19 cellular contexts compared by ENCODE assay signal in the genomic region with DNA sequence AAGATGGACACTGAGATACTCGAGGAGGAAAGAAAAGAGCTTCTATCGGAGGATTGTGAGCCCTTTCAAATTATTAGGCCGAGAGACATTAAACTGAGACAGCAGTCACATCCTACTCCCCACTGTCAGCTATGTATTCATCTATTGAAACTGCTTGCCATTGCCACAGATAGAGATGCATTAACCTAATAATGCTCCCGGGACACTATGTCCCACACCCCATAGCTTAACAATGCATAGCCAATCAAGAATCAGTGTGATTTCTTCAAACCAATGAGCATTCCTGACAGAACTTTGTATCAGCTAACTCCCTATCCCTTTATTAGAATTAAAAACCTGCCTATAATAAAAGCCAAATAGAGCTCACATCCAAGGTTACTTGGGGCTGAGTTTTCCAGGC.
"Had no signal": no experiment of that assay in that cellular context is flagged by ENCODE, and none has a peak within 500 bp of the region (broad histone marks: within the 10 kb centered on the region; RNA-seq: fewer than 3 reads in every experiment).

No MANE protein-coding gene starts in this region.

- H3K27ac Mint-ChIP-seq: activated CD4-positive, alpha-beta memory T cell treated with anti-CD3 and anti-CD28 coated beads for 36 hours; activated CD4-positive, alpha-beta T cell treated with anti-CD3 and anti-CD28 coated beads for 36 hours; activated naive CD4-positive, alpha-beta T cell treated with anti-CD3 and anti-CD28 coated beads, Interleukin-2, amount 50 U/mL, for 24 hours; naive thymus-derived CD8-positive, alpha-beta T cell; stimulated activated naive B cell treated with anti-CD40 and anti-IgM and Interleukin-4, amounts not matched to agents 10 μg/mL and 1 μg/mL and 100 μg/mL, for 72 hours had no signal

- H3K27me3 Mint-ChIP-seq: activated CD4-positive, alpha-beta memory T cell treated with anti-CD3 and anti-CD28 coated beads for 36 hours; activated CD4-positive, alpha-beta T cell treated with anti-CD3 and anti-CD28 coated beads for 36 hours; activated naive CD4-positive, alpha-beta T cell treated with anti-CD3 and anti-CD28 coated beads, Interleukin-2, amount 50 U/mL, for 24 hours; progenitor cell of endocrine pancreas; stimulated activated naive B cell treated with anti-CD40 and anti-IgM and Interleukin-4, amounts not matched to agents 10 μg/mL and 1 μg/mL and 100 μg/mL, for 72 hours had no signal

- H3K4me1 ChIP-seq: adrenal gland, esophagus squamous epithelium, right atrium auricular region, thyroid gland had no signal

- H3K4me1 Mint-ChIP-seq: activated CD4-positive, alpha-beta T cell treated with anti-CD3 and anti-CD28 coated beads for 36 hours; activated naive CD4-positive, alpha-beta T cell treated with anti-CD3 and anti-CD28 coated beads, Interleukin-2, amount 50 U/mL, for 24 hours; naive thymus-derived CD8-positive, alpha-beta T cell; stimulated activated naive B cell treated with anti-CD40 and anti-IgM and Interleukin-4, amounts not matched to agents 10 μg/mL and 1 μg/mL and 100 μg/mL, for 72 hours had no signal

- H3K9me3 ChIP-seq: adrenal gland, esophagus squamous epithelium, mucosa of descending colon, right atrium auricular region, thyroid gland had no signal

- H3K36me3 Mint-ChIP-seq: activated CD4-positive, alpha-beta memory T cell treated with anti-CD3 and anti-CD28 coated beads for 36 hours; activated naive CD4-positive, alpha-beta T cell treated with anti-CD3 and anti-CD28 coated beads, Interleukin-2, amount 50 U/mL, for 24 hours; naive thymus-derived CD8-positive, alpha-beta T cell; stimulated activated naive B cell treated with anti-CD40 and anti-IgM and Interleukin-4, amounts not matched to agents 10 μg/mL and 1 μg/mL and 100 μg/mL, for 72 hours had no signal

- H3K4me3 ChIP-seq: adrenal gland, cardiac muscle cell, esophagus squamous epithelium, lung, mucosa of descending colon, right atrium auricular region, thyroid gland had no signal

- H3K36me3 ChIP-seq: adrenal gland, cardiac muscle cell, esophagus squamous epithelium, right atrium auricular region, thyroid gland had no signal

- H3K27ac ChIP-seq: adrenal gland, cardiac muscle cell, right atrium auricular region, thyroid gland had no signal

- H3K9me3 Mint-ChIP-seq: activated CD4-positive, alpha-beta memory T cell treated with anti-CD3 and anti-CD28 coated beads for 36 hours; activated naive CD4-positive, alpha-beta T cell treated with anti-CD3 and anti-CD28 coated beads, Interleukin-2, amount 50 U/mL, for 24 hours; activated T-cell treated with anti-CD3 and anti-CD28 coated beads, Interleukin-2, amount 50 U/mL, for 4 hours had no signal

- DNase-seq: activated CD4-positive, alpha-beta memory T cell treated with anti-CD3 and anti-CD28 coated beads for 36 hours; activated CD4-positive, alpha-beta T cell treated with anti-CD3 and anti-CD28 coated beads for 36 hours; activated effector memory CD4-positive, alpha-beta T cell treated with Interleukin-2 at 50 U/mL for 16 hours; activated T-cell treated with anti-CD3 and anti-CD28 coated beads, Interleukin-2, amount 50 U/mL, for 4 hours; adrenal gland; esophagus squamous epithelium; mucosa of descending colon; naive thymus-derived CD8-positive, alpha-beta T cell; occipital lobe; stimulated activated CD4-positive, alpha-beta T cell treated with anti-CD3 and anti-CD28 coated beads, Interleukin-15, amount 100 ng/mL, for 24 hours; stimulated activated CD4-positive, alpha-beta T cell treated with anti-CD3 and anti-CD28 coated beads, Interleukin-4, amount 100 ng/mL, for 1 hour; stimulated activated naive B cell treated with anti-CD40 and anti-IgM and Interleukin-4, amounts not matched to agents 10 μg/mL and 1 μg/mL and 100 μg/mL, for 72 hours; T-helper 1 cell; thyroid gland had no signal

- H3K27me3 ChIP-seq: adrenal gland, cardiac muscle cell, esophagus squamous epithelium, right atrium auricular region, thyroid gland had no signal

- H3K4me3 Mint-ChIP-seq: activated CD4-positive, alpha-beta memory T cell treated with anti-CD3 and anti-CD28 coated beads for 36 hours; activated CD4-positive, alpha-beta T cell treated with anti-CD3 and anti-CD28 coated beads for 36 hours; activated naive CD4-positive, alpha-beta T cell treated with anti-CD3 and anti-CD28 coated beads, Interleukin-2, amount 50 U/mL, for 24 hours; activated T-cell treated with anti-CD3 and anti-CD28 coated beads, Interleukin-2, amount 50 U/mL, for 4 hours; naive thymus-derived CD8-positive, alpha-beta T cell; stimulated activated naive B cell treated with anti-CD40 and anti-IgM and Interleukin-4, amounts not matched to agents 10 μg/mL and 1 μg/mL and 100 μg/mL, for 72 hours had no signal
